11 cellular contexts compared by ENCODE assay signal in genomic region chr15:72200395-72201237, GRCh38. TPM values are rescaled to one million over a fixed set of nuclear protein-coding genes. Genes with fewer than 3 reads are reported as not detected.
A peak's percentile ranks its signal among the peaks of the same experiment; 100 is the strongest.
DNase-seq lines count a peak whose midpoint lies in the region; ATAC-seq, FAIRE-seq and TF ChIP-seq lines count a peak whose summit lies in the region.
"Had no signal": no experiment of that assay in that cellular context is flagged by ENCODE, and none has a peak within 500 bp of the region (broad histone marks: within the 10 kb centered on the region; RNA-seq: fewer than 3 reads in every experiment).

No MANE protein-coding gene starts in this region.

- H2BK20ac ChIP-seq in H1 (ENCODE audit: low read length): no peak overlapping the region

- H3K27me3 ChIP-seq in Peyer's patch (no peaks in the 10 kb centered on the region), H1 (replicated peaks in 1 of 4; ENCODE audit: control insufficient read depth in 3 of 4, extremely low read depth in 1 of 4, insufficient read depth in 3 of 4, low read length in 3 of 4) (peaks cover 7 to 21% (median 17%) of the 10 kb centered on the region in 4 experiments; a peak in 6 of 7 replicates)
- H3K27me3 ChIP-seq: MG63, ovary had no signal

- H4K91ac ChIP-seq in H1 (replicated peaks; ENCODE audit: insufficient read length, low read length): no peak overlapping the region

- no peak for TF ChIP-seq CTCF in Peyer's patch (IDR thresholded peaks at IDR 0.05)
- no peak for TF ChIP-seq CTCF in H1 (IDR thresholded peaks at IDR 0.05; ENCODE audit: control extremely low read depth in 1 of 3, insufficient read depth in 1 of 3, low read depth in 1 of 3, low read length in 3 of 3)

- H3K36me3 ChIP-seq in Peyer's patch: peaks cover 0 to 67% (median 0%) of the 10 kb centered on the region in 3 donors
- H3K36me3 ChIP-seq in H1 (ENCODE audit: control insufficient read depth in 2 of 4, insufficient read depth in 4 of 4, low read length in 3 of 4): peaks cover 41 to 68% (median 63%) of the 10 kb centered on the region in 4 experiments
- H3K36me3 ChIP-seq: ovary had no signal

- no peak for TF ChIP-seq RAD21 in H1 (IDR thresholded peaks at IDR 0.05 in 1 of 2, conservative IDR thresholded peaks at IDR 0.05 in 1 of 2; ENCODE audit: low read depth in 2 of 2, low read length in 2 of 2)

- H3K9me3 ChIP-seq in Peyer's patch: no peaks in the 10 kb centered on the region
- no peaks in the 10 kb centered on the region for H3K9me3 ChIP-seq in H1 (ENCODE audit: insufficient read depth in 2 of 2, low read depth in 1 of 2, low read length in 1 of 2)
- H3K9me3 ChIP-seq: MG63, ovary had no signal

- no peak overlapping the region for H3K23ac ChIP-seq in H1 (ENCODE audit: insufficient read length)

- intact Hi-C loops in activated CD4-positive, alpha-beta T cell treated with anti-CD3 and anti-CD28 coated beads, Interleukin-2, amount 10 ng/mL, durations not matched to agents 24 days and 14 days (cut with micrococcal nuclease): no loop called here

- no peak for DNase-seq in activated CD4-positive, alpha-beta T cell treated with anti-CD3 and anti-CD28 coated beads, Interleukin-2, amount 10 ng/mL, durations not matched to agents 24 days and 14 days
- no peak for DNase-seq in activated CD4-positive, alpha-beta T cell treated with anti-CD3 and anti-CD28 coated beads for 48 hours
- DNase-seq in Peyer's patch (no peak), H1 (ENCODE audit: low read depth in 1 of 2, low spot score in 2 of 2) (no peak), C1 segment of cervical spinal cord (lab: John Stamatoyannopoulos, UW) (no peak), cerebellum (ENCODE audit: low spot score) (no peak)
- DNase-seq in stimulated activated effector memory CD8-positive, alpha-beta T cell treated with anti-CD3 and anti-CD28 coated beads, Interleukin-12 subunit alpha, Interleukin-12 subunit beta, amount 100 ng/mL, for 72 hours (ENCODE audit: low spot score in 2 of 2): no peak
- no peak for DNase-seq in effector CD4-positive, alpha-beta T cell

- no peak overlapping the region for H3K9ac ChIP-seq in H1 (replicated peaks in 1 of 4; ENCODE audit: extremely low read depth in 1 of 4, low read depth in 3 of 4, low read length in 3 of 4)

- H3K14ac ChIP-seq in H1 (ENCODE audit: insufficient read length): no peak overlapping the region

- no peak overlapping the region for H2BK120ac ChIP-seq in H1 (replicated peaks; ENCODE audit: low read depth, low read length)

- peak overlapping the region; percentile 42 for H3K27ac Mint-ChIP-seq in activated CD4-positive, alpha-beta T cell treated with anti-CD3 and anti-CD28 coated beads, Interleukin-2, amount 10 ng/mL, durations not matched to agents 24 days and 14 days
- peak overlapping the region; percentile 95 for H3K27ac Mint-ChIP-seq in stimulated activated effector memory CD8-positive, alpha-beta T cell treated with anti-CD3 and anti-CD28 coated beads, Interleukin-12 subunit alpha, Interleukin-12 subunit beta, amount 100 ng/mL, for 72 hours

- no peak overlapping the region for H2AFZ ChIP-seq in H1 (ENCODE audit: low read length)

- H3K4ac ChIP-seq in H1 (replicated peaks; ENCODE audit: insufficient read length, low read depth, low read length): no peak overlapping the region

- H3K23me2 ChIP-seq in H1 (ENCODE audit: low read depth, low read length): peaks cover 9% of the 10 kb centered on the region

- peaks cover 21 to 30% of the 10 kb centered on the region in 2 experiments for H4K20me1 ChIP-seq in H1 (replicated peaks in 1 of 2; ENCODE audit: control insufficient read depth in 1 of 2, insufficient read depth in 2 of 2, low read length in 2 of 2)

- H3K27ac ChIP-seq in Peyer's patch (peak overlapping the region in 3 of 4 donors; percentile 20 to 63 (median 48)), H1 (ENCODE audit: low read depth, low read length) (no peak overlapping the region)
- H3K27ac ChIP-seq: ovary had no signal

- no peak for TF ChIP-seq POLR2A in Peyer's patch (IDR thresholded peaks at IDR 0.05)
- TF ChIP-seq POLR2A in H1 (IDR thresholded peaks at IDR 0.05; ENCODE audit: control extremely low read depth in 1 of 2, low read depth in 2 of 2, low read length in 2 of 2): no peak; a peak in 1 of 3 replicates

- H3K4me1 Mint-ChIP-seq in activated CD4-positive, alpha-beta T cell treated with anti-CD3 and anti-CD28 coated beads, Interleukin-2, amount 10 ng/mL, durations not matched to agents 24 days and 14 days: peaks cover 26% of the 10 kb centered on the region
- peaks cover 48% of the 10 kb centered on the region for H3K4me1 Mint-ChIP-seq in stimulated activated effector memory CD8-positive, alpha-beta T cell treated with anti-CD3 and anti-CD28 coated beads, Interleukin-12 subunit alpha, Interleukin-12 subunit beta, amount 100 ng/mL, for 72 hours

- no peak overlapping the region for H2BK5ac ChIP-seq in H1 (ENCODE audit: low read depth, low read length)

- H3K18ac ChIP-seq in H1 (ENCODE audit: extremely low read depth, low read length): no peak overlapping the region

- no peak for TF ChIP-seq EP300 in H1 (IDR thresholded peaks at IDR 0.05; ENCODE audit: borderline replicate concordance in 1 of 2, low read depth in 2 of 2, low read length in 2 of 2)

- no peak overlapping the region for H2BK15ac ChIP-seq in H1 (ENCODE audit: low read length)

- H4K8ac ChIP-seq in H1 (ENCODE audit: extremely low read depth, insufficient read depth, low read length): no peak overlapping the region

- H3K4me1 ChIP-seq in Peyer's patch: peaks cover 0 to 35% (median 0%) of the 10 kb centered on the region in 4 donors
- peaks cover 0 to 8% (median 4%) of the 10 kb centered on the region in 4 experiments; a peak in 5 of 7 replicates for H3K4me1 ChIP-seq in H1 (replicated peaks in 1 of 4; ENCODE audit: control insufficient read depth in 3 of 4, insufficient read depth in 4 of 4, low read length in 3 of 4)

- H3K4me2 ChIP-seq in H1 (ENCODE audit: insufficient read depth in 1 of 2, low read depth in 2 of 2, low read length in 2 of 2): no peak overlapping the region

- no peak overlapping the region for H3K56ac ChIP-seq in H1 (replicated peaks; ENCODE audit: insufficient read length, low read depth, low read length)

- ATAC-seq in stimulated activated effector memory CD8-positive, alpha-beta T cell treated with anti-CD3 and anti-CD28 coated beads, Interleukin-12 subunit alpha, Interleukin-12 subunit beta, amount 100 ng/mL, for 72 hours: no peak

- no peaks in the 10 kb centered on the region for H3K79me1 ChIP-seq in H1 (ENCODE audit: low read depth, low read length)

- FAIRE-seq in H1 (lab: Jason Lieb, UNC): no peak

- peaks cover 74% of the 10 kb centered on the region for H3K36me3 Mint-ChIP-seq in activated CD4-positive, alpha-beta T cell treated with anti-CD3 and anti-CD28 coated beads, Interleukin-2, amount 10 ng/mL, durations not matched to agents 24 days and 14 days (ENCODE audit: low read depth)
- H3K36me3 Mint-ChIP-seq in stimulated activated effector memory CD8-positive, alpha-beta T cell treated with anti-CD3 and anti-CD28 coated beads, Interleukin-12 subunit alpha, Interleukin-12 subunit beta, amount 100 ng/mL, for 72 hours: peaks cover 98% of the 10 kb centered on the region

- CTCF ChIA-PET in H1 (lab: Charles Lee; ENCODE audit: partially characterized antibody): interaction anchor here (0.6 to 4.3 kb wide), 18 partner anchors 9 to 561 kb away, joined by 3 to 32 read pairs (median 4); partner anchors contain the start of gene PKM

- no peak overlapping the region for H4K5ac ChIP-seq in H1 (ENCODE audit: insufficient read length, low read depth, low read length)

- H3K4me3 Mint-ChIP-seq in activated CD4-positive, alpha-beta T cell treated with anti-CD3 and anti-CD28 coated beads, Interleukin-2, amount 10 ng/mL, durations not matched to agents 24 days and 14 days: no peak overlapping the region
- no peak overlapping the region for H3K4me3 Mint-ChIP-seq in stimulated activated effector memory CD8-positive, alpha-beta T cell treated with anti-CD3 and anti-CD28 coated beads, Interleukin-12 subunit alpha, Interleukin-12 subunit beta, amount 100 ng/mL, for 72 hours

- H3K79me2 ChIP-seq in H1 (ENCODE audit: control insufficient read depth in 1 of 2, insufficient read depth in 2 of 2, low read length in 2 of 2): no peaks in the 10 kb centered on the region; a peak in 1 of 4 replicates

- 93% methylated on average over 15 of the region's 15 CpGs; no CpG with 5 or more reads in 1 of the 2 experiments for WGBS in H1 (ENCODE audit: extremely low coverage in 1 of 2, insufficient coverage in 1 of 2, insufficient read length in 1 of 2, insufficient replicate concordance in 2 of 2, low coverage in 1 of 2, low lambda C conversion rate in 2 of 2, missing lambda C conversion rate in 1 of 2), 2 experiments

- H3K27me3 Mint-ChIP-seq in activated CD4-positive, alpha-beta T cell treated with anti-CD3 and anti-CD28 coated beads, Interleukin-2, amount 10 ng/mL, durations not matched to agents 24 days and 14 days: peaks cover 9% of the 10 kb centered on the region

- POLR2A ChIA-PET in H1 (lab: Charles Lee; ENCODE audit: partially characterized antibody): interaction anchor here (1.0 to 1.8 kb wide), 2 partner anchors 16 to 21 kb away, joined by 3 to 4 read pairs; no protein-coding TSS in a partner anchor

- no peak overlapping the region for H2AK5ac ChIP-seq in H1 (ENCODE audit: low read depth, low read length)

- no peak overlapping the region for H2BK12ac ChIP-seq in H1 (ENCODE audit: low read depth, low read length)

- no peaks in the 10 kb centered on the region for H3K9me3 Mint-ChIP-seq in activated CD4-positive, alpha-beta T cell treated with anti-CD3 and anti-CD28 coated beads, Interleukin-2, amount 10 ng/mL, durations not matched to agents 24 days and 14 days
- no peaks in the 10 kb centered on the region for H3K9me3 Mint-ChIP-seq in stimulated activated effector memory CD8-positive, alpha-beta T cell treated with anti-CD3 and anti-CD28 coated beads, Interleukin-12 subunit alpha, Interleukin-12 subunit beta, amount 100 ng/mL, for 72 hours

- H3K4me3 ChIP-seq in Peyer's patch (no peak overlapping the region), H1 (ENCODE audit: extremely low read depth in 1 of 4, insufficient read depth in 2 of 4, low read depth in 3 of 4, low read length in 4 of 4) (no peak overlapping the region)
- H3K4me3 ChIP-seq: MG63, ovary had no signal

RNA-seq across cellular contexts. Expression of gene GRAMD2A, which starts 3.0 kb away (rescaled TPM):
- 0.21 TPM in 1 of 2 replicates, not detected in the other for total RNA-seq in activated CD4-positive, alpha-beta T cell treated with anti-CD3 and anti-CD28 coated beads, Interleukin-2, amount 10 ng/mL, durations not matched to agents 24 days and 14 days
- total RNA-seq in Peyer's patch (10 to 100 TPM in 3 of 4 donors, 1 to 10 TPM in 1; 3.3 to 27.8 (median 20.4) TPM), cerebellum (0.36 TPM)
- total RNA-seq in H1 (2021; fragmentation: NEBNext Ultra II Directional; extraction: Animal tissue kit (Norgen Biotek cat#: 25700)): 0.36 and 1.5 TPM in 2 replicates
- 0.57 and 0.66 TPM in 2 replicates for polyA plus RNA-seq in H1 (2011; rRNA removed)
- 0.88 TPM for polyA plus RNA-seq in H1 (2011; cell fraction: cytosol; rRNA removed)
- 1.4 TPM for polyA plus RNA-seq in H1 (2011; cell fraction: nucleus; rRNA removed)
- 0.69 to 1.1 TPM (median 0.82 TPM) in 4 replicates for polyA plus RNA-seq in H1 (2012, experiment 1 of 2)
- polyA plus RNA-seq in H1 (2012, experiment 2 of 2): 0.41 TPM
- 0.65 TPM for polyA plus RNA-seq in H1 (2013, experiment 1 of 2)
- polyA plus RNA-seq in H1 (2013, experiment 2 of 2): 0.44 TPM
- polyA minus RNA-seq in H1 (2011; rRNA and poly(A)+ RNA removed): 1.3 and 2.1 TPM in 2 replicates
- 1.4 TPM for polyA minus RNA-seq in H1 (2011; cell fraction: cytosol; rRNA and poly(A)+ RNA removed)
- 0.90 TPM for polyA minus RNA-seq in H1 (2011; cell fraction: nucleus; rRNA and poly(A)+ RNA removed)
- total RNA-seq: SK-MEL-5 had no signal

RNA-seq across cellular contexts. Expression of gene PKM, which starts 30.4 kb away (rescaled TPM):
- 2,437 and 2,525 TPM in 2 replicates for total RNA-seq in activated CD4-positive, alpha-beta T cell treated with anti-CD3 and anti-CD28 coated beads, Interleukin-2, amount 10 ng/mL, durations not matched to agents 24 days and 14 days
- total RNA-seq in Peyer's patch (100 to 1,000 TPM; 307 to 392 (median 318) TPM), cerebellum (327 TPM)
- total RNA-seq in H1 (2021; fragmentation: NEBNext Ultra II Directional; extraction: Animal tissue kit (Norgen Biotek cat#: 25700)): 761 and 780 TPM in 2 replicates
- 856 and 1,089 TPM in 2 replicates for polyA plus RNA-seq in H1 (2011; rRNA removed)
- 1,111 TPM for polyA plus RNA-seq in H1 (2011; cell fraction: cytosol; rRNA removed)
- 1,343 TPM for polyA plus RNA-seq in H1 (2011; cell fraction: nucleus; rRNA removed)
- polyA plus RNA-seq in H1 (2012, experiment 1 of 2): 1,003 to 1,133 TPM (median 1,096 TPM) in 4 replicates
- 1,059 TPM for polyA plus RNA-seq in H1 (2012, experiment 2 of 2)
- 646 TPM for polyA plus RNA-seq in H1 (2013, experiment 1 of 2)
- polyA plus RNA-seq in H1 (2013, experiment 2 of 2): 625 TPM
- 1,050 and 1,384 TPM in 2 replicates for polyA minus RNA-seq in H1 (2011; rRNA and poly(A)+ RNA removed)
- polyA minus RNA-seq in H1 (2011; cell fraction: cytosol; rRNA and poly(A)+ RNA removed): 677 TPM
- 678 TPM for polyA minus RNA-seq in H1 (2011; cell fraction: nucleus; rRNA and poly(A)+ RNA removed)
